ENCODE assay signal across 8 cellular contexts in the genomic region with DNA sequence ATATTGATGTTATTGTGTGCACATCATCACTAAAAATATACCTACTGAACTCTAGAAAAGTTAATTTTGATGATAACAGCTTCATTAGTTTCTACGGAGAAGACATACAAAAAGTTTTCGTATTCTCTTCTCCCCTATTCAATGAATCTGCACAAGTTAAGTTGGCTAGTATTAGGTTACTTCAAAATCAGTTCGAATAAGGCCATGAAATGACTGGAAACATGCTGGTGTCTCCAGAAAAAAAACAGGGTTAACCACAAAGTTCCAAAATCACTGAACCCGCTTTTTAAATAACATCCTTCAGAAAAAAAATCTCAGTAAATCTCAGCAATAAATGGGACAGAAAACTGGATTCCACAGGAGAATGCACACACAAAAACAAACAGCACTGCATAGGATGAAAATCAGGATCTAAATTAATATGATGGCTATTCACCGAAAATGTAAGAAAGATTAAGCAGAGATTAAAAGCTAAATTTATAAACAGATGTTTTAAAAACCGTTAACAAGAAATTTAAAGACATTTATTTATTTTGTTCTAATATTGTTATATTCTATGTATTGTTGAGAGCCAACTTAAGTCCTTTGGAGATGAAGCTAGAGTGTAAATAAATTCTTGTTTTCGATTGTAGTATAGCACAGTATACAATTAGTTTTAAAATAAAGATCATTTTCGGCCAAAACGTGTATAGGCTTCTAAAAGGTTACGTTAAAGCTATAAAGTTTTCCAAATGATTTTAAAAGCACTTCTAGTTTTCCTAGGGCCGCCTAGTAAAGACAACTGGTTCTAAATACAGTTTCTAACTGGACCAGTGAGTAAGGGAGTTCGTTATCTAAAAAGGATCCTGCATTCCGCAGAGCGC. TPM values are rescaled to one million over a fixed set of nuclear protein-coding genes. Genes with fewer than 3 reads are reported as not detected.
DNase-seq lines count a peak whose midpoint lies in the region; ATAC-seq, FAIRE-seq and TF ChIP-seq lines count a peak whose summit lies in the region.

No MANE protein-coding gene starts in this region.

- no peak for FAIRE-seq in pancreas (lab: Jason Lieb, UNC)

- H3K9me3 ChIP-seq in Caco-2 (no peaks in the 10 kb centered on the region), Panc1 (ENCODE audit: control insufficient read depth, insufficient read depth, low read depth, low read length) (no peaks in the 10 kb centered on the region), esophagus muscularis mucosa (no peaks in the 10 kb centered on the region), pancreas (no peaks in the 10 kb centered on the region)

- TF ChIP-seq CTCF in Caco-2 (IDR thresholded peaks at IDR 0.05; ENCODE audit: insufficient read depth in 1 of 2, low read depth in 1 of 2, low read length in 1 of 2, severe bottlenecking in 1 of 2, unreplicated experiment in 1 of 2) (no peak), Panc1 (IDR thresholded peaks at IDR 0.05) (no peak), esophagus muscularis mucosa (IDR thresholded peaks at IDR 0.05) (no peak), pancreas (IDR thresholded peaks at IDR 0.05) (no peak)

- no TSS peak for BruUV-seq in Caco-2 (replicated peaks; lab: Mats Ljungman, UMichigan)
- no TSS peak for BruUV-seq in Panc1 (replicated peaks; lab: Mats Ljungman, UMichigan)

- CTCF ChIA-PET in Caco-2 (lab: Charles Lee) (interaction anchor here (1.1 to 4.5 kb wide), 3 partner anchors 65 to 153 kb away, joined by 4 to 106 read pairs (median 4); no protein-coding TSS in a partner anchor), Panc1 (lab: Charles Lee) (interaction anchor here (0.6 to 2.7 kb wide), 5 partner anchors 9 to 151 kb away, joined by 3 to 20 read pairs (median 9); no protein-coding TSS in a partner anchor)

- peaks cover 2% of the 10 kb centered on the region; the same call in 1 of the 2 replicates for H3K27me3 ChIP-seq in Caco-2 (replicated peaks; ENCODE audit: control insufficient read depth, insufficient read depth, low read length)
- H3K27me3 ChIP-seq in Panc1 (ENCODE audit: control insufficient read depth, insufficient read depth, low read length) = peaks cover 42% of the 10 kb centered on the region
- peaks cover 0 to 22% (median 0%) of the 10 kb centered on the region in 4 donors for H3K27me3 ChIP-seq in esophagus muscularis mucosa
- H3K27me3 ChIP-seq in pancreas = peaks cover 0 to 5% (median 0%) of the 10 kb centered on the region in 4 donors

- H3K4me3 ChIP-seq in Caco-2 (ENCODE audit: low read depth, low read length) (peak overlapping the region; percentile 49), Panc1 (ENCODE audit: low read depth in 2 of 2, low read length in 2 of 2) (peak overlapping the region; percentile 50 to 54; a peak in 3 of 4 replicates), esophagus muscularis mucosa (peak overlapping the region; percentile 65 to 86 (median 68)), pancreas (peak overlapping the region; percentile 47 to 77 (median 61))

- DNase-seq in Caco-2 (no peak), Panc1 (ENCODE audit: low read depth, low spot score) (no peak), esophagus muscularis mucosa (ENCODE audit: extremely low spot score) (no peak), pancreas (no peak), germinal center (ENCODE audit: low spot score) (no peak), left colon (no peak)
- DNase-seq in activated CD4-positive, CD25-positive, alpha-beta regulatory T cell treated with anti-CD3 and anti-CD28 coated beads, Interleukin-2, amount 50 U/mL, for 72 hours = no peak

- no peaks in the 10 kb centered on the region for H3K9me3 Mint-ChIP-seq in Caco-2 (ENCODE audit: unreplicated experiment)

- H3K27ac ChIP-seq in Panc1 (ENCODE audit: low read length) (no peak overlapping the region), esophagus muscularis mucosa (replicated peaks in 1 of 4) (peak overlapping the region; percentile 68 to 78 (median 72)), pancreas (peak overlapping the region; percentile 72 to 85 (median 75))

- ATAC-seq in Panc1 = no peak
- no peak for ATAC-seq in pancreas
- no peak for ATAC-seq in GM18498 (IDR thresholded peaks at IDR 0.05; ENCODE audit: unreplicated experiment)
- no peak for ATAC-seq in left colon

- no peak for TF ChIP-seq EP300 in esophagus muscularis mucosa (IDR thresholded peaks at IDR 0.05)

- H3K4me3 Mint-ChIP-seq in Caco-2 (ENCODE audit: unreplicated experiment) = peak overlapping the region; percentile 84

- H3K27ac Mint-ChIP-seq in Caco-2 (ENCODE audit: unreplicated experiment) = no peak overlapping the region

- intact Hi-C loops in Caco-2 (cut with micrococcal nuclease; ENCODE audit: unreplicated experiment) (loop anchor here (1.0 to 10.0 kb wide), 4 partner anchors 65 to 208 kb away; no protein-coding TSS in a partner anchor), Panc1 (cut with micrococcal nuclease; ENCODE audit: unreplicated experiment) (loop anchor here (2.0 kb wide), 1 partner anchor 149 kb away; no protein-coding TSS in a partner anchor), esophagus muscularis mucosa (cut with DNase I) (loop anchor here (10.0 kb wide), 1 partner anchor 69 kb away; no protein-coding TSS in a partner anchor), pancreas (cut with DNase I) (loop anchor here in 1 of 3 donors (10.0 kb wide), 1 partner anchor 149 kb away; no protein-coding TSS in a partner anchor), left colon (cut with DNase I, micrococcal nuclease) (loop anchor here in 1 of 2 donors (10.0 kb wide), 1 partner anchor 149 kb away; no protein-coding TSS in a partner anchor)

- H3K36me3 ChIP-seq in Caco-2 (ENCODE audit: control insufficient read depth, insufficient read depth, low read length) (no peaks in the 10 kb centered on the region), Panc1 (ENCODE audit: control insufficient read depth, insufficient read depth, low read length) (no peaks in the 10 kb centered on the region), esophagus muscularis mucosa (no peaks in the 10 kb centered on the region), pancreas (no peaks in the 10 kb centered on the region)

- no peaks in the 10 kb centered on the region for H3K4me1 Mint-ChIP-seq in Caco-2 (ENCODE audit: low read depth, unreplicated experiment)

- WGBS in esophagus muscularis mucosa = 42% methylated on average over 14 of the region's 14 CpGs
- 31 to 34% methylated on average over 14 of the region's 14 CpGs for WGBS in pancreas, 2 donors

- TF ChIP-seq POLR2A in esophagus muscularis mucosa (IDR thresholded peaks at IDR 0.05; ENCODE audit: low read depth) = no peak

- H3K4me1 ChIP-seq in Caco-2 (0 out of 2 replicates have a peak, but pooled peaks cover 4% of the 10 kb centered on the region), Panc1 (ENCODE audit: control insufficient read depth, insufficient read depth, low read length) (peaks cover 3% of the 10 kb centered on the region; the same call in 1 of the 2 replicates), esophagus muscularis mucosa (peaks cover 7 to 14% (median 12%) of the 10 kb centered on the region in 4 donors), pancreas (peaks cover 0 to 4% (median 0%) of the 10 kb centered on the region in 3 donors)

- POLR2A ChIA-PET in Caco-2 (lab: Charles Lee) = no interaction called here
- POLR2A ChIA-PET in Panc1 (lab: Charles Lee) = no interaction called here

- in situ Hi-C loops in Panc1 (cut with HindIII; ENCODE audit: low pct_unique_long_range_greater_than_20kb, low sequenced_read_pairs) = no loop called here

- no peaks in the 10 kb centered on the region for H3K36me3 Mint-ChIP-seq in Caco-2 (ENCODE audit: insufficient read depth, unreplicated experiment)

- H3K27me3 Mint-ChIP-seq in Caco-2 (ENCODE audit: insufficient read depth, unreplicated experiment) = peaks cover 25% of the 10 kb centered on the region

RNA-seq across cellular contexts. Expression of gene IGSF11, which starts 1.0 kb away (rescaled TPM):
- 0.37 and 0.41 TPM in 2 replicates for total RNA-seq in Caco-2 (2022)
- total RNA-seq in Panc1 (2021; ENCODE audit: unreplicated experiment) = 0.33 TPM
- polyA plus RNA-seq in Panc1 (2012; ENCODE audit: insufficient read length) = not detected
- total RNA-seq in esophagus muscularis mucosa = 10 to 100 TPM in 1 of 4 donors, 1 to 10 TPM in 3; 7.0 to 13.7 (median 8.2) TPM
- total RNA-seq in pancreas = 1 to 10 TPM; 1.5 to 6.4 (median 3.3) TPM
- polyA plus RNA-seq in pancreas = 1 to 10 TPM; 2.1 to 6.2 TPM
- under 1 TPM; 0.27 to 0.50 TPM for total RNA-seq in left colon
